Comparison of ENCODE assay signal across 8 cellular contexts in genomic region chr5:55601209-55601618, GRCh38.
DNase-seq lines count a peak whose midpoint lies in the region; ATAC-seq and TF ChIP-seq lines count a peak whose summit lies in the region.

No MANE protein-coding gene starts in this region.

- CTCF ChIA-PET in CD8-positive, alpha-beta T cell (lab: Charles Lee) = no interaction called here

- no peaks in the 10 kb centered on the region for H3K9me3 Mint-ChIP-seq in CD8-positive, alpha-beta T cell
- no peaks in the 10 kb centered on the region for H3K9me3 Mint-ChIP-seq in stimulated activated memory B cell treated with anti-CD40 and anti-IgM and Interleukin-4, amounts not matched to agents 10 μg/mL and 1 μg/mL and 100 μg/mL, for 72 hours

- H3K27me3 ChIP-seq in CD8-positive, alpha-beta T cell (ENCODE audit: insufficient read depth, low read length) = no peaks in the 10 kb centered on the region
- no peaks in the 10 kb centered on the region for H3K27me3 ChIP-seq in Loucy (ENCODE audit: insufficient read depth, low read length, poor library complexity, severe bottlenecking)

- no peaks in the 10 kb centered on the region for H3K9me3 ChIP-seq in CD8-positive, alpha-beta T cell (ENCODE audit: low read length)
- H3K9me3 ChIP-seq in Loucy (ENCODE audit: insufficient read depth, low read depth, low read length) = no peaks in the 10 kb centered on the region

- H3F3A ChIP-seq in Loucy (ENCODE audit: low read depth) = no peaks in the 10 kb centered on the region

- ATAC-seq in CD8-positive, alpha-beta T cell = no peak
- no peak for ATAC-seq in stimulated activated memory B cell treated with anti-CD40 and anti-IgM and Interleukin-4, amounts not matched to agents 10 μg/mL and 1 μg/mL and 100 μg/mL, for 72 hours
- ATAC-seq in GM19467 (IDR thresholded peaks at IDR 0.05; ENCODE audit: unreplicated experiment) (no peak), HG02678 (IDR thresholded peaks at IDR 0.05; ENCODE audit: unreplicated experiment) (no peak)

- H3K4me3 Mint-ChIP-seq in CD8-positive, alpha-beta T cell = peak overlapping the region; percentile 68
- H3K4me3 Mint-ChIP-seq in stimulated activated memory B cell treated with anti-CD40 and anti-IgM and Interleukin-4, amounts not matched to agents 10 μg/mL and 1 μg/mL and 100 μg/mL, for 72 hours = peak overlapping the region; percentile 26

- H3K4me3 ChIP-seq in CD8-positive, alpha-beta T cell (ENCODE audit: low read depth, low read length) = no peak overlapping the region
- peak overlapping the region; percentile 51 for H3K4me3 ChIP-seq in Loucy (ENCODE audit: low read length, poor library complexity, severe bottlenecking)

- H3K27me3 Mint-ChIP-seq in CD8-positive, alpha-beta T cell (ENCODE audit: low read depth) = peaks cover 3% of the 10 kb centered on the region
- H3K27me3 Mint-ChIP-seq in stimulated activated memory B cell treated with anti-CD40 and anti-IgM and Interleukin-4, amounts not matched to agents 10 μg/mL and 1 μg/mL and 100 μg/mL, for 72 hours = no peaks in the 10 kb centered on the region

- H3K4me1 ChIP-seq in CD8-positive, alpha-beta T cell (ENCODE audit: insufficient read depth, low read length) = peaks cover 16% of the 10 kb centered on the region
- peaks cover 19% of the 10 kb centered on the region for H3K4me1 ChIP-seq in Loucy (ENCODE audit: insufficient read depth, low read length, poor library complexity, severe bottlenecking)

- H3K79me2 ChIP-seq in Loucy (ENCODE audit: insufficient read depth, low read length) = no peaks in the 10 kb centered on the region

- peak overlapping the region; percentile 58 for H3K9ac ChIP-seq in Loucy (ENCODE audit: low read depth, low read length, poor library complexity, severe bottlenecking)

- H3K9me2 ChIP-seq in Loucy (replicated peaks; ENCODE audit: low read depth, low read length) = no peaks in the 10 kb centered on the region

- H3K27ac ChIP-seq in CD8-positive, alpha-beta T cell (ENCODE audit: low read depth, low read length) = no peak overlapping the region

- no peaks in the 10 kb centered on the region for H4K20me1 ChIP-seq in Loucy (ENCODE audit: insufficient read depth, low read length, poor library complexity, severe bottlenecking)

- POLR2A ChIA-PET in CD8-positive, alpha-beta T cell (lab: Charles Lee) = no interaction called here

- DNase-seq in CD8-positive, alpha-beta T cell = no peak
- DNase-seq in T47D (ENCODE audit: low read depth in 1 of 2, low spot score in 1 of 2) (peak; percentile 35 to 68), kidney tubule cell (ENCODE audit: low spot score) (peak; percentile 66)
- no peak for DNase-seq in activated CD8-positive, alpha-beta memory T cell treated with anti-CD3 and anti-CD28 coated beads for 24 hours

- peak overlapping the region; percentile 66 for H3K27ac Mint-ChIP-seq in CD8-positive, alpha-beta T cell
- H3K27ac Mint-ChIP-seq in stimulated activated memory B cell treated with anti-CD40 and anti-IgM and Interleukin-4, amounts not matched to agents 10 μg/mL and 1 μg/mL and 100 μg/mL, for 72 hours = no peak overlapping the region

- H3K36me3 ChIP-seq in CD8-positive, alpha-beta T cell (ENCODE audit: insufficient read depth, low read length) = no peaks in the 10 kb centered on the region
- no peaks in the 10 kb centered on the region for H3K36me3 ChIP-seq in Loucy (ENCODE audit: insufficient read depth, low read length)

- in situ Hi-C loops in T47D (cut with HindIII; ENCODE audit: low pct_unique_long_range_greater_than_20kb, low sequenced_read_pairs) = no loop called here

- H3K36me3 Mint-ChIP-seq in CD8-positive, alpha-beta T cell = no peaks in the 10 kb centered on the region
- H3K36me3 Mint-ChIP-seq in stimulated activated memory B cell treated with anti-CD40 and anti-IgM and Interleukin-4, amounts not matched to agents 10 μg/mL and 1 μg/mL and 100 μg/mL, for 72 hours = no peaks in the 10 kb centered on the region

- H3K4me1 Mint-ChIP-seq in CD8-positive, alpha-beta T cell (ENCODE audit: low read depth) = peaks cover 19% of the 10 kb centered on the region
- H3K4me1 Mint-ChIP-seq in stimulated activated memory B cell treated with anti-CD40 and anti-IgM and Interleukin-4, amounts not matched to agents 10 μg/mL and 1 μg/mL and 100 μg/mL, for 72 hours = peaks cover 12% of the 10 kb centered on the region

- peak overlapping the region; percentile 95 for H2AFZ ChIP-seq in Loucy (ENCODE audit: low read length)

- H3K4me2 ChIP-seq in Loucy (ENCODE audit: low read depth, low read length, poor library complexity, severe bottlenecking) = peak overlapping the region; percentile 70

- intact Hi-C loops in CD8-positive, alpha-beta T cell (cut with DNase I, micrococcal nuclease) = no loop called here

- TF ChIP-seq CTCF in CD8-positive, alpha-beta T cell (IDR thresholded peaks at IDR 0.05) = no peak
- no peak for TF ChIP-seq CTCF in Loucy (conservative IDR thresholded peaks at IDR 0.05; ENCODE audit: low read length)

Comparison
In these comparisons a context has a peak if more than half of its experiments do, and no peak if none do; other contexts are left out.
1. DNase-seq: peak in T47D (2 of 2) and kidney tubule cell (single experiment); none in CD8-positive, alpha-beta T cell (0 of 7) and activated CD8-positive, alpha-beta memory T cell treated with anti-CD3 and anti-CD28 coated beads for 24 hours (single experiment).